15 cellular contexts compared by ENCODE assay signal in the genomic region with DNA sequence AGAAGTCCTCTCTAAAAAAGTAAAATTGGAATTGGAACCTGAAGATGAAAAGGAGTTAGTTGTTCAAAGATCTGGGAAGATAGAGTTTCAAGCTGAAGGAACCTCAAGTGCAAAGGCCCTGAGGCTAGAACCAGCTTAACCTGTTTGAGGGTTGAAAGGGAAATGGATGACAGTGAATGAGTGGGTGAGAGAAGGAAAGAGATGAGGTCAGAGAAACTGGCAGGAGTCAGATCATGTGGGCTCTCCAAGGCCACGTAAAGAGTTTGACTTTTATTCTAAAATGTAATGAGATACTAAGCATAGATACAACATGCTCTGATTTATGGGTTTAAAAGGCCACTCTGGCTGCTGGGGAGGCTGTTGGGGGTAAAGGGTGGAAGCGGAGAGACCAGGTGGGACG. TPM values are rescaled to one million over a fixed set of nuclear protein-coding genes. Genes with fewer than 3 reads are reported as not detected.
DNase-seq lines count a peak whose midpoint lies in the region; ATAC-seq and TF ChIP-seq lines count a peak whose summit lies in the region.
"Had no signal": no experiment of that assay in that cellular context is flagged by ENCODE, and none has a peak within 500 bp of the region (broad histone marks: within the 10 kb centered on the region; RNA-seq: fewer than 3 reads in every experiment).

No MANE protein-coding gene starts in this region.

- H3K27ac Mint-ChIP-seq in T-helper 1 cell treated with Interleukin-12 subunit alpha and Interleukin-12 subunit beta and Interleukin-4 antibody, amounts not matched to agents 30 μg/mL and 1 μg/mL, for 36 hours = no peak overlapping the region
- H3K27ac Mint-ChIP-seq: effector memory CD8-positive, alpha-beta T cell had no signal

- H3K4me3 ChIP-seq in epithelial cell of esophagus (ENCODE audit: low read length) (no peak overlapping the region), trophoblast cell (ENCODE audit: low read depth, low read length) (no peak overlapping the region), colonic mucosa (no peak overlapping the region)
- H3K4me3 ChIP-seq: A549, thyroid gland had no signal

- peak overlapping the region; percentile 87 for H3K18ac ChIP-seq in trophoblast cell (ENCODE audit: low read length)

- peak overlapping the region; percentile 78 for H2BK5ac ChIP-seq in trophoblast cell (ENCODE audit: low read depth, low read length, poor library complexity)

- no peak overlapping the region for H3K9ac ChIP-seq in trophoblast cell (ENCODE audit: low read length)
- no peak overlapping the region for H3K9ac ChIP-seq in colonic mucosa (ENCODE audit: low read depth in 2 of 2, low read length in 2 of 2)

- no peak for ATAC-seq in GM19463 (IDR thresholded peaks at IDR 0.05; ENCODE audit: unreplicated experiment)
- ATAC-seq: A549; effector memory CD8-positive, alpha-beta T cell; right cardiac atrium had no signal

- H3K9me3 ChIP-seq in trophoblast cell (ENCODE audit: insufficient read depth, low read depth, low read length) (no peaks in the 10 kb centered on the region), colonic mucosa (no peaks in the 10 kb centered on the region)
- H3K9me3 ChIP-seq: A549, thyroid gland had no signal

- peak overlapping the region; percentile 82 for H3K4ac ChIP-seq in trophoblast cell (ENCODE audit: low read depth, low read length)

- no peak for DNase-seq in T-helper 1 cell
- peak; percentile 75 for DNase-seq in NCI-H510A treated with DMSO at 0.1 percent for 48 hours (lab: John Stamatoyannopoulos, UW)
- peak; percentile 98 for DNase-seq in epithelial cell of esophagus (ENCODE audit: low read depth)
- DNase-seq in trophoblast cell = peak; percentile 95 to 99
- DNase-seq in colonic mucosa = no peak
- no peak for DNase-seq in pons (ENCODE audit: low spot score)
- DNase-seq: anterior cingulate cortex; effector memory CD8-positive, alpha-beta T cell; hippocampal formation; NCI-H774; right cardiac atrium; thyroid gland had no signal

- peaks cover 24% of the 10 kb centered on the region for H3K4me1 Mint-ChIP-seq in T-helper 1 cell treated with Interleukin-12 subunit alpha and Interleukin-12 subunit beta and Interleukin-4 antibody, amounts not matched to agents 30 μg/mL and 1 μg/mL, for 36 hours (ENCODE audit: low read depth)

- H3K4me2 ChIP-seq in trophoblast cell (ENCODE audit: low read length) = no peak overlapping the region
- H3K4me2 ChIP-seq: A549 had no signal

- H3K36me3 Mint-ChIP-seq in T-helper 1 cell treated with Interleukin-12 subunit alpha and Interleukin-12 subunit beta and Interleukin-4 antibody, amounts not matched to agents 30 μg/mL and 1 μg/mL, for 36 hours (ENCODE audit: low read depth) = no peaks in the 10 kb centered on the region

- H3K4me3 Mint-ChIP-seq in T-helper 1 cell treated with Interleukin-12 subunit alpha and Interleukin-12 subunit beta and Interleukin-4 antibody, amounts not matched to agents 30 μg/mL and 1 μg/mL, for 36 hours = peak overlapping the region; percentile 41

- intact Hi-C loops in colonic mucosa (cut with DNase I) = no loop called here

- H3K4me1 ChIP-seq in trophoblast cell (ENCODE audit: control insufficient read depth in 1 of 2, insufficient read depth in 2 of 2, low read length in 2 of 2) (peaks cover 5 to 16% of the 10 kb centered on the region in 2 experiments), colonic mucosa (peaks cover 9% of the 10 kb centered on the region)

- peaks cover 27% of the 10 kb centered on the region for H3K79me1 ChIP-seq in trophoblast cell (ENCODE audit: low read length)

- peaks cover 5% of the 10 kb centered on the region for H3K27me3 Mint-ChIP-seq in T-helper 1 cell treated with Interleukin-12 subunit alpha and Interleukin-12 subunit beta and Interleukin-4 antibody, amounts not matched to agents 30 μg/mL and 1 μg/mL, for 36 hours (ENCODE audit: low read depth)

- no peak for TF ChIP-seq CTCF in epithelial cell of esophagus (IDR thresholded peaks at IDR 0.05; ENCODE audit: insufficient read depth, low read depth, low read length, missing control alignments)
- no peak for TF ChIP-seq CTCF in colonic mucosa (IDR thresholded peaks at IDR 0.05)

- no peak overlapping the region for H4K12ac ChIP-seq in trophoblast cell (ENCODE audit: low read depth, low read length)

- WGBS in trophoblast cell (ENCODE audit: extremely low coverage, insufficient coverage, insufficient read length) = no CpG with 5 or more reads among the region's 3 CpGs

- H3K27ac ChIP-seq in trophoblast cell (ENCODE audit: low read depth, low read length) (peak overlapping the region; percentile 86), colonic mucosa (no peak overlapping the region)
- H3K27ac ChIP-seq: A549, thyroid gland had no signal

- no peaks in the 10 kb centered on the region for H3K9me3 Mint-ChIP-seq in T-helper 1 cell treated with Interleukin-12 subunit alpha and Interleukin-12 subunit beta and Interleukin-4 antibody, amounts not matched to agents 30 μg/mL and 1 μg/mL, for 36 hours
- H3K9me3 Mint-ChIP-seq: effector memory CD8-positive, alpha-beta T cell had no signal

- H3K79me2 ChIP-seq in trophoblast cell (ENCODE audit: control insufficient read depth, insufficient read depth, low read length, poor library complexity) = peaks cover 14% of the 10 kb centered on the region

- H2BK120ac ChIP-seq in trophoblast cell (ENCODE audit: insufficient read depth, low read length, poor library complexity) = peak overlapping the region; percentile 92

- no peak overlapping the region for H3K23ac ChIP-seq in trophoblast cell (ENCODE audit: low read length)

- H2AK5ac ChIP-seq in trophoblast cell (ENCODE audit: low read length) = no peak overlapping the region

- no peak overlapping the region for H3K14ac ChIP-seq in trophoblast cell (ENCODE audit: low read length)

- H4K91ac ChIP-seq in trophoblast cell (ENCODE audit: low read depth, low read length) = peak overlapping the region; percentile 94

- H3K36me3 ChIP-seq in trophoblast cell (ENCODE audit: control insufficient read depth in 1 of 2, insufficient read depth in 2 of 2, low read length in 2 of 2) (no peaks in the 10 kb centered on the region), colonic mucosa (no peaks in the 10 kb centered on the region)
- H3K36me3 ChIP-seq: thyroid gland had no signal

- peak overlapping the region; percentile 85 for H2BK12ac ChIP-seq in trophoblast cell (ENCODE audit: low read length)

- H3K27me3 ChIP-seq in trophoblast cell (ENCODE audit: insufficient read depth, low read length) (no peaks in the 10 kb centered on the region), colonic mucosa (no peaks in the 10 kb centered on the region)
- H3K27me3 ChIP-seq: thyroid gland had no signal

- no peak overlapping the region for H2AFZ ChIP-seq in trophoblast cell (ENCODE audit: insufficient read depth, low read length, poor library complexity)

- H4K8ac ChIP-seq in trophoblast cell (ENCODE audit: low read depth, low read length) = peak overlapping the region; percentile 33

RNA-seq across cellular contexts. Expression of a gene that starts 2.5 kb away (rescaled TPM):
- 272 and 284 TPM in 2 replicates for polyA plus RNA-seq in trophoblast cell (2013)
- 100 to 1,000 TPM; 119 to 146 TPM for total RNA-seq in colonic mucosa

Comparison
In these comparisons a context has a peak if more than half of its experiments do, and no peak if none do; other contexts are left out.
1. DNase-seq: peak in NCI-H510A treated with DMSO at 0.1 percent for 48 hours (single experiment), epithelial cell of esophagus (single experiment) and trophoblast cell (2 of 2); none in T-helper 1 cell (0 of 5), colonic mucosa (single experiment) and pons (single experiment).